38 cellular contexts compared by ENCODE assay signal in the genomic region with DNA sequence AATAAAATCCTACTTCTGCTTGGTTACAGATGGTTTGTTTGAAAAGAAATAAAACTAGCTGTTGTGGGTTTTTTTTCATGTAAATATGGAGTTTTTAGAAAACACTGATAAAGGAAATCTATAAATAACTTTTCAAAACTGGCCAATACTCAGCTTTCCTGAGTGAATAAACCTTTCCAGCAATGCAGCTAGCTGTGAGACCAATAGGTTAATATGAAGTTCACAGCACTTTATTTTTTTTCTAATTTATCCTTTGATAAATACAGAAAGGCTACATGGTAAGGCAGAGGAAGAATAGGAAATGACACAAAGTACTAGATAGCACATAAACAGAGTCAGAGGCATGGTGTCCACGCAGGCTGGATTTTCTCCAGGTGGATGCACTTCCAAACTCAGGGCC.
"Had no signal": no experiment of that assay in that cellular context is flagged by ENCODE, and none has a peak within 500 bp of the region (broad histone marks: within the 10 kb centered on the region; RNA-seq: fewer than 3 reads in every experiment).

No MANE protein-coding gene starts in this region.

- H3K36me3 ChIP-seq: ascending aorta, cardiac muscle cell had no signal

- H3K4me3 ChIP-seq: ascending aorta, cardiac muscle cell had no signal

- H3K27ac Mint-ChIP-seq: activated CD4-positive, alpha-beta memory T cell treated with anti-CD3 and anti-CD28 coated beads, Interleukin-2, amount 10 ng/mL, durations not matched to agents 7 days and 5 days; activated CD4-positive, alpha-beta T cell treated with anti-CD3 and anti-CD28 coated beads for 36 hours; activated CD4-positive, alpha-beta T cell treated with anti-CD3 and anti-CD28 coated beads, Interleukin-2, amount 10 ng/mL, durations not matched to agents 7 days and 5 days; activated CD8-positive, alpha-beta memory T cell treated with anti-CD3 and anti-CD28 coated beads, Interleukin-2, amount 10 ng/mL, durations not matched to agents 7 days and 5 days; activated CD8-positive, alpha-beta T cell treated with anti-CD3 and anti-CD28 coated beads, Interleukin-2, amount 10 ng/mL, durations not matched to agents 7 days and 5 days; activated naive CD4-positive, alpha-beta T cell treated with anti-CD3 and anti-CD28 coated beads, Interleukin-2, amount 10 ng/mL, durations not matched to agents 7 days and 5 days; activated naive CD4-positive, alpha-beta T cell treated with anti-CD3 and anti-CD28 coated beads, Interleukin-2, amount 50 U/mL, for 24 hours; activated naive CD8-positive, alpha-beta T cell; activated naive CD8-positive, alpha-beta T cell treated with anti-CD3 and anti-CD28 coated beads, Interleukin-2, amount 10 ng/mL, durations not matched to agents 7 days and 5 days; activated naive CD8-positive, alpha-beta T cell treated with anti-CD3 and anti-CD28 coated beads, Interleukin-2, amount 50 U/mL, for 24 hours; activated T-cell treated with anti-CD3 and anti-CD28 coated beads, Interleukin-2, amount 50 U/mL, for 24 hours; activated T-helper 2 cell treated with anti-CD3 and anti-CD28 coated beads, Interferon-gamma antibody, Interleukin-2, Interleukin-4, amounts not matched to agents 10 μg/mL and 5 μg/mL and 100 μg/mL, durations not matched to agents 14 hours and 24 hours and 36 hours; brain; T-helper 1 cell treated with Interleukin-12 subunit alpha and Interleukin-12 subunit beta and Interleukin-4 antibody, amounts not matched to agents 30 μg/mL and 1 μg/mL, for 36 hours; T-helper 2 cell treated with Interferon-gamma antibody and Interleukin-4, amounts not matched to agents 5 μg/mL and 100 μg/mL, for 36 hours had no signal

- DNase-seq: activated CD4-positive, alpha-beta memory T cell treated with anti-CD3 and anti-CD28 coated beads, Interleukin-2, amount 10 ng/mL, durations not matched to agents 7 days and 5 days; activated CD4-positive, alpha-beta T cell treated with anti-CD3 and anti-CD28 coated beads for 1 hour; activated CD4-positive, alpha-beta T cell treated with anti-CD3 and anti-CD28 coated beads for 36 hours; activated CD4-positive, alpha-beta T cell treated with anti-CD3 and anti-CD28 coated beads for 48 hours; activated CD4-positive, alpha-beta T cell treated with anti-CD3 and anti-CD28 coated beads, Interleukin-2, amount 10 ng/mL, durations not matched to agents 7 days and 5 days; activated CD4-positive, alpha-beta T cell treated with anti-CD3 and anti-CD28 coated beads, Interleukin-2, amount 50 U/mL, for 48 hours; activated CD4-positive, CD25-positive, alpha-beta regulatory T cell; activated CD8-positive, alpha-beta memory T cell treated with anti-CD3 and anti-CD28 coated beads for 24 hours; activated CD8-positive, alpha-beta memory T cell treated with anti-CD3 and anti-CD28 coated beads, Interleukin-2, amount 10 ng/mL, durations not matched to agents 7 days and 5 days; activated CD8-positive, alpha-beta memory T cell treated with anti-CD3 and anti-CD28 coated beads, Interleukin-2, amount 50 U/mL, for 48 hours; activated CD8-positive, alpha-beta T cell treated with anti-CD3 and anti-CD28 coated beads, Interleukin-2, amount 10 ng/mL, durations not matched to agents 7 days and 5 days; activated effector memory CD4-positive, alpha-beta T cell treated with Interleukin-2 at 50 U/mL for 16 hours; activated gamma-delta T cell; activated naive CD4-positive, alpha-beta T cell treated with anti-CD3 and anti-CD28 coated beads, Interleukin-2, amount 10 ng/mL, durations not matched to agents 7 days and 5 days; activated naive CD4-positive, alpha-beta T cell treated with Interleukin-2 at 50 U/mL for 16 hours; activated naive CD8-positive, alpha-beta T cell treated with anti-CD3 and anti-CD28 coated beads, Interleukin-2, amount 10 ng/mL, durations not matched to agents 7 days and 5 days; activated naive CD8-positive, alpha-beta T cell treated with anti-CD3 and anti-CD28 coated beads, Interleukin-2, amount 50 U/mL, for 24 hours; activated T-cell treated with anti-CD3 and anti-CD28 coated beads, Interleukin-2, amount 50 U/mL, for 24 hours; activated T-cell treated with anti-CD3 and anti-CD28 coated beads, Interleukin-2, amount 50 U/mL, for 48 hours; amygdala; anterior cingulate cortex; caudate nucleus; cerebellar nuclear complex; T-helper 1 cell; T-helper 2 cell; T-helper 9 cell had no signal

- ATAC-seq: activated CD4-positive, alpha-beta T cell treated with anti-CD3 and anti-CD28 coated beads for 36 hours; activated CD4-positive, CD25-positive, alpha-beta regulatory T cell treated with anti-CD3 and anti-CD28 coated beads, Interleukin-2, amount 50 U/mL, for 24 hours; activated CD8-positive, alpha-beta memory T cell treated with anti-CD3 and anti-CD28 coated beads, Interleukin-2, amount 10 ng/mL, durations not matched to agents 7 days and 5 days; activated CD8-positive, alpha-beta T cell treated with anti-CD3 and anti-CD28 coated beads, Interleukin-2, amount 10 ng/mL, durations not matched to agents 7 days and 5 days; activated naive CD8-positive, alpha-beta T cell treated with anti-CD3 and anti-CD28 coated beads, Interleukin-2, amount 50 U/mL, for 24 hours had no signal

- H3K4me1 ChIP-seq: ascending aorta had no signal

- H3K36me3 Mint-ChIP-seq: activated naive CD4-positive, alpha-beta T cell treated with anti-CD3 and anti-CD28 coated beads, Interleukin-2, amount 10 ng/mL, durations not matched to agents 7 days and 5 days; activated naive CD4-positive, alpha-beta T cell treated with anti-CD3 and anti-CD28 coated beads, Interleukin-2, amount 50 U/mL, for 24 hours; activated naive CD8-positive, alpha-beta T cell; activated naive CD8-positive, alpha-beta T cell treated with anti-CD3 and anti-CD28 coated beads, Interleukin-2, amount 10 ng/mL, durations not matched to agents 7 days and 5 days; brain had no signal

- H3K9me3 ChIP-seq: ascending aorta had no signal

- FAIRE-seq: TTC549 had no signal

- H3K4me1 Mint-ChIP-seq: activated naive CD4-positive, alpha-beta T cell treated with anti-CD3 and anti-CD28 coated beads, Interleukin-2, amount 10 ng/mL, durations not matched to agents 7 days and 5 days; activated naive CD4-positive, alpha-beta T cell treated with anti-CD3 and anti-CD28 coated beads, Interleukin-2, amount 50 U/mL, for 24 hours; brain; central memory CD8-positive, alpha-beta T cell had no signal

- H3K27ac ChIP-seq: ascending aorta, cardiac muscle cell, VCaP had no signal

- H3K9me3 Mint-ChIP-seq: activated CD4-positive, alpha-beta memory T cell treated with anti-CD3 and anti-CD28 coated beads, Interleukin-2, amount 10 ng/mL, durations not matched to agents 7 days and 5 days; activated CD4-positive, alpha-beta T cell treated with anti-CD3 and anti-CD28 coated beads, Interleukin-2, amount 10 ng/mL, durations not matched to agents 7 days and 5 days; activated naive CD4-positive, alpha-beta T cell treated with anti-CD3 and anti-CD28 coated beads, Interleukin-2, amount 10 ng/mL, durations not matched to agents 7 days and 5 days; activated naive CD4-positive, alpha-beta T cell treated with anti-CD3 and anti-CD28 coated beads, Interleukin-2, amount 50 U/mL, for 24 hours; activated naive CD8-positive, alpha-beta T cell treated with anti-CD3 and anti-CD28 coated beads, Interleukin-2, amount 50 U/mL, for 24 hours; activated T-cell treated with anti-CD3 and anti-CD28 coated beads, Interleukin-2, amount 50 U/mL, for 24 hours; activated T-helper 2 cell treated with anti-CD3 and anti-CD28 coated beads, Interferon-gamma antibody, Interleukin-2, Interleukin-4, amounts not matched to agents 10 μg/mL and 5 μg/mL and 100 μg/mL, durations not matched to agents 14 hours and 24 hours and 36 hours; central memory CD8-positive, alpha-beta T cell; T-helper 1 cell treated with Interleukin-12 subunit alpha and Interleukin-12 subunit beta and Interleukin-4 antibody, amounts not matched to agents 30 μg/mL and 1 μg/mL, for 36 hours; T-helper 2 cell treated with Interferon-gamma antibody and Interleukin-4, amounts not matched to agents 5 μg/mL and 100 μg/mL, for 36 hours had no signal

- H3K4me3 Mint-ChIP-seq: activated CD4-positive, alpha-beta memory T cell treated with anti-CD3 and anti-CD28 coated beads, Interleukin-2, amount 10 ng/mL, durations not matched to agents 7 days and 5 days; activated CD4-positive, alpha-beta T cell treated with anti-CD3 and anti-CD28 coated beads for 36 hours; activated CD4-positive, alpha-beta T cell treated with anti-CD3 and anti-CD28 coated beads, Interleukin-2, amount 10 ng/mL, durations not matched to agents 7 days and 5 days; activated CD8-positive, alpha-beta memory T cell treated with anti-CD3 and anti-CD28 coated beads, Interleukin-2, amount 10 ng/mL, durations not matched to agents 7 days and 5 days; activated CD8-positive, alpha-beta T cell treated with anti-CD3 and anti-CD28 coated beads, Interleukin-2, amount 10 ng/mL, durations not matched to agents 7 days and 5 days; activated naive CD4-positive, alpha-beta T cell treated with anti-CD3 and anti-CD28 coated beads, Interleukin-2, amount 10 ng/mL, durations not matched to agents 7 days and 5 days; activated naive CD4-positive, alpha-beta T cell treated with anti-CD3 and anti-CD28 coated beads, Interleukin-2, amount 50 U/mL, for 24 hours; activated naive CD8-positive, alpha-beta T cell; activated naive CD8-positive, alpha-beta T cell treated with anti-CD3 and anti-CD28 coated beads, Interleukin-2, amount 10 ng/mL, durations not matched to agents 7 days and 5 days; activated naive CD8-positive, alpha-beta T cell treated with anti-CD3 and anti-CD28 coated beads, Interleukin-2, amount 50 U/mL, for 24 hours; activated T-cell treated with anti-CD3 and anti-CD28 coated beads, Interleukin-2, amount 50 U/mL, for 24 hours; brain; central memory CD8-positive, alpha-beta T cell; T-helper 1 cell treated with Interleukin-12 subunit alpha and Interleukin-12 subunit beta and Interleukin-4 antibody, amounts not matched to agents 30 μg/mL and 1 μg/mL, for 36 hours; T-helper 2 cell treated with Interferon-gamma antibody and Interleukin-4, amounts not matched to agents 5 μg/mL and 100 μg/mL, for 36 hours had no signal

- H3K27me3 Mint-ChIP-seq: activated CD4-positive, alpha-beta T cell treated with anti-CD3 and anti-CD28 coated beads for 36 hours; activated CD4-positive, alpha-beta T cell treated with anti-CD3 and anti-CD28 coated beads, Interleukin-2, amount 10 ng/mL, durations not matched to agents 7 days and 5 days; activated naive CD4-positive, alpha-beta T cell treated with anti-CD3 and anti-CD28 coated beads, Interleukin-2, amount 50 U/mL, for 24 hours; activated naive CD8-positive, alpha-beta T cell treated with anti-CD3 and anti-CD28 coated beads, Interleukin-2, amount 10 ng/mL, durations not matched to agents 7 days and 5 days; activated T-cell treated with anti-CD3 and anti-CD28 coated beads, Interleukin-2, amount 50 U/mL, for 24 hours had no signal

- H3K27me3 ChIP-seq: ascending aorta, cardiac muscle cell had no signal
